In genomic region chr20:62887147-62887859, GRCh38 we compare ENCODE assay signal across 8 cellular contexts. TPM values are rescaled to one million over a fixed set of nuclear protein-coding genes. Genes with fewer than 3 reads are reported as not detected.
DNase-seq lines count a peak whose midpoint lies in the region; ATAC-seq, FAIRE-seq and TF ChIP-seq lines count a peak whose summit lies in the region.

No MANE protein-coding gene starts in this region.

- H3K9ac ChIP-seq in astrocyte (ENCODE audit: low read length), result peak overlapping the region; percentile 35

- peak; percentile 91 for ATAC-seq in mucosa of descending colon

- H3K27me3 ChIP-seq in astrocyte (ENCODE audit: insufficient read depth, low read length), result no peaks in the 10 kb centered on the region

- H3K4me2 ChIP-seq in astrocyte (ENCODE audit: low read length), result peak overlapping the region; percentile 53

- DNase-seq in H4 (ENCODE audit: low spot score) (peak; percentile 67), NCI-H748 treated with DMSO at 0.1 percent for 48 hours (lab: John Stamatoyannopoulos, UW) (peak; percentile 33), astrocyte (ENCODE audit: low read depth) (peak; percentile 92), mucosa of descending colon (peak; percentile 73 to 86 (median 75)), NCI-H526 (lab: John Stamatoyannopoulos, UW) (no peak), NCI-H1048 (lab: John Stamatoyannopoulos, UW) (no peak)
- no peak for DNase-seq in stimulated activated CD4-positive, alpha-beta T cell treated with anti-CD3 and anti-CD28 coated beads, Interleukin-2, amount 100 ng/mL, for 48 hours
- DNase-seq in effector CD8-positive, alpha-beta T cell (lab: John Stamatoyannopoulos, UW), result no peak

- H3K4me3 ChIP-seq in astrocyte (ENCODE audit: insufficient read depth, low read depth, low read length) (no peak overlapping the region), mucosa of descending colon (no peak overlapping the region)

- H3K27ac ChIP-seq in astrocyte (ENCODE audit: low read depth, low read length), result peak overlapping the region; percentile 45

- H3K27me3 Mint-ChIP-seq in astrocyte (ENCODE audit: low read depth, unreplicated experiment), result no peaks in the 10 kb centered on the region

- peak overlapping the region; percentile 77 for H3K27ac Mint-ChIP-seq in astrocyte (ENCODE audit: unreplicated experiment)

- TF ChIP-seq CTCF in astrocyte (IDR thresholded peaks at IDR 0.05; ENCODE audit: insufficient read depth, low read depth, low read length), result peak; percentile 10
- TF ChIP-seq CTCF in mucosa of descending colon (IDR thresholded peaks at IDR 0.05), result no peak

- peaks cover 28% of the 10 kb centered on the region for H3K36me3 ChIP-seq in astrocyte (ENCODE audit: insufficient read depth, low read length)
- peaks cover 14% of the 10 kb centered on the region for H3K36me3 ChIP-seq in mucosa of descending colon (ENCODE audit: low read depth)

- peak; percentile 70 for FAIRE-seq in astrocyte (lab: Jason Lieb, UNC)

- no peak overlapping the region for H2AFZ ChIP-seq in astrocyte (ENCODE audit: low read depth, low read length)

- H3K9me3 ChIP-seq in astrocyte (ENCODE audit: insufficient read depth, low read depth, low read length), result no peaks in the 10 kb centered on the region
- H3K9me3 ChIP-seq in mucosa of descending colon, result no peaks in the 10 kb centered on the region

- no peaks in the 10 kb centered on the region for H3K9me3 Mint-ChIP-seq in astrocyte (ENCODE audit: unreplicated experiment)

- no peaks in the 10 kb centered on the region for H3K79me2 ChIP-seq in astrocyte (ENCODE audit: insufficient read depth, low read length)

- H3K4me3 Mint-ChIP-seq in astrocyte (ENCODE audit: unreplicated experiment), result peak overlapping the region; percentile 50

- peaks cover 19% of the 10 kb centered on the region for H3K36me3 Mint-ChIP-seq in astrocyte (ENCODE audit: low read depth, unreplicated experiment)

- peaks cover 67% of the 10 kb centered on the region for H4K20me1 ChIP-seq in astrocyte (ENCODE audit: insufficient read depth, low read length)

- peaks cover 19% of the 10 kb centered on the region for H3K4me1 ChIP-seq in astrocyte (ENCODE audit: insufficient read depth, low read length)
- H3K4me1 ChIP-seq in mucosa of descending colon (ENCODE audit: low read depth), result no peaks in the 10 kb centered on the region

- peaks cover 26% of the 10 kb centered on the region for H3K4me1 Mint-ChIP-seq in astrocyte (ENCODE audit: low read depth, unreplicated experiment)

- intact Hi-C loops in mucosa of descending colon (cut with DNase I, micrococcal nuclease), result no loop called here

RNA-seq across cellular contexts. Expression of gene TCFL5, which starts 25.7 kb away (rescaled TPM):
- total RNA-seq in H4 (2014; rRNA removed; shearing (Covaris generic)), result 10.3 and 11.7 TPM in 2 replicates
- total RNA-seq in astrocyte, result 11.0 and 13.5 TPM in 2 replicates
- 10 to 100 TPM in 1 of 3 donors, 1 to 10 TPM in 2; 4.3 to 13.3 (median 6.6) TPM for total RNA-seq in mucosa of descending colon

RNA-seq across cellular contexts. Expression of gene DIDO1, which starts 39.0 kb away (rescaled TPM):
- total RNA-seq in H4 (2014; rRNA removed; shearing (Covaris generic)), result 14.7 and 16.9 TPM in 2 replicates
- total RNA-seq in astrocyte (39.0 and 39.2 TPM in 2 replicates), mucosa of descending colon (10 to 100 TPM; 53.4 to 72.5 (median 67.4) TPM)

RNA-seq across cellular contexts. Expression of gene GID8, which starts 50.6 kb away (rescaled TPM):
- 19.6 and 23.7 TPM in 2 replicates for total RNA-seq in H4 (2014; rRNA removed; shearing (Covaris generic))
- total RNA-seq in astrocyte, result 37.1 and 37.3 TPM in 2 replicates
- total RNA-seq in mucosa of descending colon, result 10 to 100 TPM; 32.6 to 37.1 (median 34.2) TPM

Comparison
In these comparisons a context has a peak if more than half of its experiments do, and no peak if none do; other contexts are left out.
1. DNase-seq: peak in H4 (single experiment), NCI-H748 treated with DMSO at 0.1 percent for 48 hours (single experiment), astrocyte (single experiment) and mucosa of descending colon (3 of 3); none in NCI-H526 (0 of 2), stimulated activated CD4-positive, alpha-beta T cell treated with anti-CD3 and anti-CD28 coated beads, Interleukin-2, amount 100 ng/mL, for 48 hours (0 of 2), effector CD8-positive, alpha-beta T cell (single experiment) and NCI-H1048 (single experiment).